ENCODE assay signal across 15 cellular contexts in genomic region chr4:40648742-40649281, GRCh38. TPM values are rescaled to one million over a fixed set of nuclear protein-coding genes. Genes with fewer than 3 reads are reported as not detected.
DNase-seq lines count a peak whose midpoint lies in the region; ATAC-seq and TF ChIP-seq lines count a peak whose summit lies in the region.
"Had no signal": no experiment of that assay in that cellular context is flagged by ENCODE, and none has a peak within 500 bp of the region (broad histone marks: within the 10 kb centered on the region; RNA-seq: fewer than 3 reads in every experiment).

No MANE protein-coding gene starts in this region.

- H3K27ac ChIP-seq in GM23338 (ENCODE audit: low read depth) (no peak overlapping the region), thoracic aorta (no peak overlapping the region)
- H3K27ac ChIP-seq: HL-60 had no signal

- H3K79me2 ChIP-seq in GM23338 (replicated peaks; ENCODE audit: insufficient read depth): no peaks in the 10 kb centered on the region

- no peaks in the 10 kb centered on the region for H3K9me2 ChIP-seq in GM23338 (ENCODE audit: insufficient read depth)

- ATAC-seq in GM23338 (peak; percentile 62), thoracic aorta (ENCODE audit: insufficient number of reproducible peaks, low FRiP score, low read depth) (peak; percentile 34), GM21367 (IDR thresholded peaks at IDR 0.05; ENCODE audit: unreplicated experiment) (no peak)
- ATAC-seq in activated T-helper 17 cell treated with anti-CD3 and anti-CD28 coated beads, Interleukin-2, amount 50 U/mL, for 72 hours (replicated peaks): peak; percentile 39
- ATAC-seq: stimulated activated naive CD8-positive, alpha-beta T cell treated with anti-CD3 and anti-CD28 coated beads, Interleukin-15, amount 100 ng/mL, for 72 hours had no signal

- H3K4me3 ChIP-seq in GM23338 (no peak overlapping the region), thoracic aorta (no peak overlapping the region)

- H3K27ac Mint-ChIP-seq in GM23338: peak overlapping the region; percentile 80; the same call in 1 of the 2 replicates
- no peak overlapping the region for H3K27ac Mint-ChIP-seq in activated T-helper 17 cell treated with anti-CD3 and anti-CD28 coated beads, Interleukin-2, amount 50 U/mL, for 72 hours
- H3K27ac Mint-ChIP-seq: activated naive CD4-positive, alpha-beta T cell treated with anti-CD3 and anti-CD28 coated beads, Interleukin-2, amount 50 U/mL, for 24 hours; stimulated activated naive CD8-positive, alpha-beta T cell treated with anti-CD3 and anti-CD28 coated beads, Interleukin-15, amount 100 ng/mL, for 72 hours had no signal

- H3K36me3 ChIP-seq in GM23338 (ENCODE audit: insufficient read depth) (no peaks in the 10 kb centered on the region), thoracic aorta (no peaks in the 10 kb centered on the region)

- no peaks in the 10 kb centered on the region for H3K9me3 ChIP-seq in thoracic aorta

- H3K36me3 Mint-ChIP-seq in GM23338 (ENCODE audit: low read depth): no peaks in the 10 kb centered on the region
- H3K36me3 Mint-ChIP-seq in activated T-helper 17 cell treated with anti-CD3 and anti-CD28 coated beads, Interleukin-2, amount 50 U/mL, for 72 hours (ENCODE audit: low read depth): no peaks in the 10 kb centered on the region
- H3K36me3 Mint-ChIP-seq: activated naive CD4-positive, alpha-beta T cell treated with anti-CD3 and anti-CD28 coated beads, Interleukin-2, amount 50 U/mL, for 24 hours had no signal

- no peaks in the 10 kb centered on the region for H3K27me3 ChIP-seq in GM23338 (ENCODE audit: insufficient read depth)
- H3K27me3 ChIP-seq in thoracic aorta (replicated peaks; ENCODE audit: insufficient read depth): no peaks in the 10 kb centered on the region

- H3K4me1 ChIP-seq in GM23338 (ENCODE audit: insufficient read depth) (peaks cover 33% of the 10 kb centered on the region), thoracic aorta (ENCODE audit: control insufficient read depth in 1 of 2, low read depth in 2 of 2) (no peaks in the 10 kb centered on the region)

- peak overlapping the region; percentile 23 for H3K4me2 ChIP-seq in GM23338

- H3K27me3 Mint-ChIP-seq in GM23338 (ENCODE audit: insufficient read depth, low read depth, poor library complexity): peaks cover 5% of the 10 kb centered on the region
- H3K27me3 Mint-ChIP-seq in activated T-helper 17 cell treated with anti-CD3 and anti-CD28 coated beads, Interleukin-2, amount 50 U/mL, for 72 hours: no peaks in the 10 kb centered on the region
- H3K27me3 Mint-ChIP-seq: activated naive CD4-positive, alpha-beta T cell treated with anti-CD3 and anti-CD28 coated beads, Interleukin-2, amount 50 U/mL, for 24 hours; stimulated activated naive CD8-positive, alpha-beta T cell treated with anti-CD3 and anti-CD28 coated beads, Interleukin-15, amount 100 ng/mL, for 72 hours had no signal

- peak; percentile 12 for DNase-seq in GM23338 (ENCODE audit: low spot score)
- peak; percentile 37 for DNase-seq in kidney tubule cell (ENCODE audit: low spot score)
- no peak for DNase-seq in thoracic aorta (ENCODE audit: low spot score)
- no peak for DNase-seq in activated CD4-positive, alpha-beta T cell treated with anti-CD3 and anti-CD28 coated beads for 4 hours
- no peak for DNase-seq in GOT3 (lab: John Stamatoyannopoulos, UW)
- DNase-seq: activated CD4-positive, alpha-beta T cell treated with anti-CD3 and anti-CD28 coated beads, Interleukin-2, amount 50 U/mL, for 48 hours; COR-L47; KG1; NCI-H1048; NCI-H69; stimulated activated naive CD8-positive, alpha-beta T cell treated with anti-CD3 and anti-CD28 coated beads, Interleukin-15, amount 100 ng/mL, for 72 hours had no signal

- H2AFZ ChIP-seq in GM23338: peak overlapping the region; percentile 53

- no peaks in the 10 kb centered on the region for H4K20me1 ChIP-seq in GM23338 (replicated peaks; ENCODE audit: insufficient read depth)

- 0 out of 2 replicates have a peak, but pooled peaks cover 3% of the 10 kb centered on the region for H3F3A ChIP-seq in GM23338 (replicated peaks; ENCODE audit: low read depth)

- H3K4me1 Mint-ChIP-seq in GM23338: peaks cover 22% of the 10 kb centered on the region
- H3K4me1 Mint-ChIP-seq in activated T-helper 17 cell treated with anti-CD3 and anti-CD28 coated beads, Interleukin-2, amount 50 U/mL, for 72 hours: no peaks in the 10 kb centered on the region
- H3K4me1 Mint-ChIP-seq: activated naive CD4-positive, alpha-beta T cell treated with anti-CD3 and anti-CD28 coated beads, Interleukin-2, amount 50 U/mL, for 24 hours; stimulated activated naive CD8-positive, alpha-beta T cell treated with anti-CD3 and anti-CD28 coated beads, Interleukin-15, amount 100 ng/mL, for 72 hours had no signal

- H3K9me3 Mint-ChIP-seq in GM23338: no peaks in the 10 kb centered on the region; the same call in 2 of the 3 replicates
- no peaks in the 10 kb centered on the region for H3K9me3 Mint-ChIP-seq in activated T-helper 17 cell treated with anti-CD3 and anti-CD28 coated beads, Interleukin-2, amount 50 U/mL, for 72 hours
- H3K9me3 Mint-ChIP-seq: activated naive CD4-positive, alpha-beta T cell treated with anti-CD3 and anti-CD28 coated beads, Interleukin-2, amount 50 U/mL, for 24 hours; stimulated activated naive CD8-positive, alpha-beta T cell treated with anti-CD3 and anti-CD28 coated beads, Interleukin-15, amount 100 ng/mL, for 72 hours had no signal

- no peak for TF ChIP-seq CTCF in GM23338 (conservative IDR thresholded peaks at IDR 0.05; ENCODE audit: low read depth in 2 of 2)
- no peak for TF ChIP-seq CTCF in thoracic aorta (IDR thresholded peaks at IDR 0.05)

- H3K4me3 Mint-ChIP-seq in GM23338: no peak overlapping the region
- no peak overlapping the region for H3K4me3 Mint-ChIP-seq in activated T-helper 17 cell treated with anti-CD3 and anti-CD28 coated beads, Interleukin-2, amount 50 U/mL, for 72 hours
- H3K4me3 Mint-ChIP-seq: activated naive CD4-positive, alpha-beta T cell treated with anti-CD3 and anti-CD28 coated beads, Interleukin-2, amount 50 U/mL, for 24 hours; stimulated activated naive CD8-positive, alpha-beta T cell treated with anti-CD3 and anti-CD28 coated beads, Interleukin-15, amount 100 ng/mL, for 72 hours had no signal

TF ChIP-seq in GM23338, 12 proteins besides CTCF, POLR2A, EP300 and RAD21 (continues in another document):
- TF ChIP-seq, protein P1, sequence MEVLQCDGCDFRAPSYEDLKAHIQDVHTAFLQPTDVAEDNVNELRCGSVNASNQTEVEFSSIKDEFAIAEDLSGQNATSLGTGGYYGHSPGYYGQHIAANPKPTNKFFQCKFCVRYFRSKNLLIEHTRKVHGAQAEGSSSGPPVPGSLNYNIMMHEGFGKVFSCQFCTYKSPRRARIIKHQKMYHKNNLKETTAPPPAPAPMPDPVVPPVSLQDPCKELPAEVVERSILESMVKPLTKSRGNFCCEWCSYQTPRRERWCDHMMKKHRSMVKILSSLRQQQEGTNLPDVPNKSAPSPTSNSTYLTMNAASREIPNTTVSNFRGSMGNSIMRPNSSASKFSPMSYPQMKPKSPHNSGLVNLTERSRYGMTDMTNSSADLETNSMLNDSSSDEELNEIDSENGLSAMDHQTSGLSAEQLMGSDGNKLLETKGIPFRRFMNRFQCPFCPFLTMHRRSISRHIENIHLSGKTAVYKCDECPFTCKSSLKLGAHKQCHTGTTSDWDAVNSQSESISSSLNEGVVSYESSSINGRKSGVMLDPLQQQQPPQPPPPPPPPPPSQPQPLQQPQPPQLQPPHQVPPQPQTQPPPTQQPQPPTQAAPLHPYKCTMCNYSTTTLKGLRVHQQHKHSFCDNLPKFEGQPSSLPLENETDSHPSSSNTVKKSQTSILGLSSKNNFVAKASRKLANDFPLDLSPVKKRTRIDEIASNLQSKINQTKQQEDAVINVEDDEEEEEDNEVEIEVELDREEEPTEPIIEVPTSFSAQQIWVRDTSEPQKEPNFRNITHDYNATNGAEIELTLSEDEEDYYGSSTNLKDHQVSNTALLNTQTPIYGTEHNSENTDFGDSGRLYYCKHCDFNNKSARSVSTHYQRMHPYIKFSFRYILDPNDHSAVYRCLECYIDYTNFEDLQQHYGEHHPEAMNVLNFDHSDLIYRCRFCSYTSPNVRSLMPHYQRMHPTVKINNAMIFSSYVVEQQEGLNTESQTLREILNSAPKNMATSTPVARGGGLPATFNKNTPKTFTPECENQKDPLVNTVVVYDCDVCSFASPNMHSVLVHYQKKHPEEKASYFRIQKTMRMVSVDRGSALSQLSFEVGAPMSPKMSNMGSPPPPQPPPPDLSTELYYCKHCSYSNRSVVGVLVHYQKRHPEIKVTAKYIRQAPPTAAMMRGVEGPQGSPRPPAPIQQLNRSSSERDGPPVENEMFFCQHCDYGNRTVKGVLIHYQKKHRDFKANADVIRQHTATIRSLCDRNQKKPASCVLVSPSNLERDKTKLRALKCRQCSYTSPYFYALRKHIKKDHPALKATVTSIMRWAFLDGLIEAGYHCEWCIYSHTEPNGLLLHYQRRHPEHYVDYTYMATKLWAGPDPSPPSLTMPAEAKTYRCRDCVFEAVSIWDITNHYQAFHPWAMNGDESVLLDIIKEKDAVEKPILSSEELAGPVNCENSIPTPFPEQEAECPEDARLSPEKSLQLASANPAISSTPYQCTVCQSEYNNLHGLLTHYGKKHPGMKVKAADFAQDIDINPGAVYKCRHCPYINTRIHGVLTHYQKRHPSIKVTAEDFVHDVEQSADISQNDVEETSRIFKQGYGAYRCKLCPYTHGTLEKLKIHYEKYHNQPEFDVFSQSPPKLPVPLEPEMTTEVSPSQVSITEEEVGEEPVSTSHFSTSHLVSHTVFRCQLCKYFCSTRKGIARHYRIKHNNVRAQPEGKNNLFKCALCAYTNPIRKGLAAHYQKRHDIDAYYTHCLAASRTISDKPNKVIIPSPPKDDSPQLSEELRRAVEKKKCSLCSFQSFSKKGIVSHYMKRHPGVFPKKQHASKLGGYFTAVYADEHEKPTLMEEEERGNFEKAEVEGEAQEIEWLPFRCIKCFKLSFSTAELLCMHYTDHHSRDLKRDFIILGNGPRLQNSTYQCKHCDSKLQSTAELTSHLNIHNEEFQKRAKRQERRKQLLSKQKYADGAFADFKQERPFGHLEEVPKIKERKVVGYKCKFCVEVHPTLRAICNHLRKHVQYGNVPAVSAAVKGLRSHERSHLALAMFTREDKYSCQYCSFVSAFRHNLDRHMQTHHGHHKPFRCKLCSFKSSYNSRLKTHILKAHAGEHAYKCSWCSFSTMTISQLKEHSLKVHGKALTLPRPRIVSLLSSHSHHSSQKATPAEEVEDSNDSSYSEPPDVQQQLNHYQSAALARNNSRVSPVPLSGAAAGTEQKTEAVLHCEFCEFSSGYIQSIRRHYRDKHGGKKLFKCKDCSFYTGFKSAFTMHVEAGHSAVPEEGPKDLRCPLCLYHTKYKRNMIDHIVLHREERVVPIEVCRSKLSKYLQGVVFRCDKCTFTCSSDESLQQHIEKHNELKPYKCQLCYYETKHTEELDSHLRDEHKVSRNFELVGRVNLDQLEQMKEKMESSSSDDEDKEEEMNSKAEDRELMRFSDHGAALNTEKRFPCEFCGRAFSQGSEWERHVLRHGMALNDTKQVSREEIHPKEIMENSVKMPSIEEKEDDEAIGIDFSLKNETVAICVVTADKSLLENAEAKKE (CRISPR knock-in tag; IDR thresholded peaks at IDR 0.05): no peak
- TF ChIP-seq ZNF114 (CRISPR knock-in tag; IDR thresholded peaks at IDR 0.05): no peak

RNA-seq across cellular contexts. Expression of gene RBM47, which starts 19.1 kb away (rescaled TPM):
- total RNA-seq in GM23338 (2014; rRNA removed; shearing (Covaris generic)): 125 and 139 TPM in 2 replicates
- polyA plus RNA-seq in GM23338 (2016; fragmentation: Nextera tagmentation; extraction: Ambion mirVana): 31.8 and 35.6 TPM in 2 replicates
- total RNA-seq in activated T-helper 17 cell treated with anti-CD3 and anti-CD28 coated beads, Interleukin-2, amount 50 U/mL, for 72 hours: under 1 TPM; 0.22 to 0.48 TPM
- total RNA-seq in thoracic aorta: 10 to 100 TPM; 31.5 to 56.7 TPM

Comparison
In these comparisons a context has a peak if more than half of its experiments do, and no peak if none do; other contexts are left out.
1. DNase-seq: peak in GM23338 (single experiment) and kidney tubule cell (single experiment); none in thoracic aorta (single experiment), activated CD4-positive, alpha-beta T cell treated with anti-CD3 and anti-CD28 coated beads for 4 hours (0 of 2) and GOT3 (single experiment).
2. RNA of gene RBM47, which starts 19.1 kb away (total RNA-seq): 125 to 139 TPM in GM23338 and 31.5 to 56.7 TPM in thoracic aorta; 0.22 to 0.48 TPM in activated T-helper 17 cell treated with anti-CD3 and anti-CD28 coated beads, Interleukin-2, amount 50 U/mL, for 72 hours; every median in the first group is over 10 times any median in the second.